12 cellular contexts compared by ENCODE assay signal in genomic region chr5:127839496-127840197, GRCh38.
DNase-seq lines count a peak whose midpoint lies in the region; ATAC-seq and TF ChIP-seq lines count a peak whose summit lies in the region.
"Had no signal": no experiment of that assay in that cellular context is flagged by ENCODE, and none has a peak within 500 bp of the region (broad histone marks: within the 10 kb centered on the region; RNA-seq: fewer than 3 reads in every experiment).

No MANE protein-coding gene starts in this region.

- H3K27me3 Mint-ChIP-seq in activated CD4-positive, alpha-beta T cell treated with anti-CD3 and anti-CD28 coated beads, Interleukin-2, amount 10 ng/mL, durations not matched to agents 24 days and 14 days, result peaks cover 3% of the 10 kb centered on the region
- H3K27me3 Mint-ChIP-seq: activated naive CD8-positive, alpha-beta T cell treated with anti-CD3 and anti-CD28 coated beads for 36 hours had no signal

- H3K4me3 Mint-ChIP-seq in activated CD4-positive, alpha-beta T cell treated with anti-CD3 and anti-CD28 coated beads, Interleukin-2, amount 10 ng/mL, durations not matched to agents 24 days and 14 days, result no peak overlapping the region
- H3K4me3 Mint-ChIP-seq: activated naive CD8-positive, alpha-beta T cell treated with anti-CD3 and anti-CD28 coated beads for 36 hours had no signal

- intact Hi-C loops in left lung (cut with DNase I) (no loop called here), spleen (cut with DNase I; ENCODE audit: low total_unique reads) (no loop called here)
- intact Hi-C loops in activated CD4-positive, alpha-beta T cell treated with anti-CD3 and anti-CD28 coated beads, Interleukin-2, amount 10 ng/mL, durations not matched to agents 24 days and 14 days (cut with micrococcal nuclease), result no loop called here

- ATAC-seq in GM18870 (IDR thresholded peaks at IDR 0.05; ENCODE audit: unreplicated experiment) (peak; percentile 49), GM21786 (IDR thresholded peaks at IDR 0.05; ENCODE audit: unreplicated experiment) (peak; percentile 38), HG03442 (IDR thresholded peaks at IDR 0.05; ENCODE audit: unreplicated experiment) (peak; percentile 55), left lung (peak; percentile 83)

- DNase-seq in left lung, result no peak
- DNase-seq in NCI-H345 (lab: John Stamatoyannopoulos, UW), result no peak
- no peak for DNase-seq in spleen
- no peak for DNase-seq in NCI-H2196 (lab: John Stamatoyannopoulos, UW; ENCODE audit: unreplicated experiment)
- no peak for DNase-seq in activated CD4-positive, alpha-beta T cell treated with anti-CD3 and anti-CD28 coated beads, Interleukin-2, amount 10 ng/mL, durations not matched to agents 24 days and 14 days
- DNase-seq: activated naive CD8-positive, alpha-beta T cell treated with anti-CD3 and anti-CD28 coated beads for 36 hours; DMS79 treated with DMSO at 0.1 percent for 48 hours; GOT3 had no signal

- H3K27me3 ChIP-seq in left lung, result no peaks in the 10 kb centered on the region
- no peaks in the 10 kb centered on the region for H3K27me3 ChIP-seq in spleen (replicated peaks in 1 of 7)

- no peak for TF ChIP-seq POLR2A in spleen (IDR thresholded peaks at IDR 0.05)

- no peak overlapping the region for H3K4me3 ChIP-seq in left lung
- H3K4me3 ChIP-seq in spleen, result no peak overlapping the region
- H3K4me3 ChIP-seq: thoracic aorta had no signal

- H3K4me1 Mint-ChIP-seq in activated CD4-positive, alpha-beta T cell treated with anti-CD3 and anti-CD28 coated beads, Interleukin-2, amount 10 ng/mL, durations not matched to agents 24 days and 14 days, result peaks cover 7% of the 10 kb centered on the region
- H3K4me1 Mint-ChIP-seq: activated naive CD8-positive, alpha-beta T cell treated with anti-CD3 and anti-CD28 coated beads for 36 hours had no signal

- H3K9me3 ChIP-seq in left lung, result peaks cover 0 to 2% of the 10 kb centered on the region in 2 donors
- peaks cover 0 to 4% (median 0%) of the 10 kb centered on the region in 8 donors for H3K9me3 ChIP-seq in spleen
- H3K9me3 ChIP-seq: thoracic aorta had no signal

- 28 to 69% (median 45%) methylated on average over 2 of the region's 2 CpGs for WGBS in spleen, 5 donors

- peak overlapping the region in 1 of 2 donors; percentile 33 for H3K27ac ChIP-seq in left lung
- no peak overlapping the region for H3K27ac ChIP-seq in spleen
- H3K27ac ChIP-seq: thoracic aorta had no signal

- peaks cover 0 to 13% of the 10 kb centered on the region in 2 donors for H3K4me1 ChIP-seq in left lung
- peaks cover 0 to 5% (median 0%) of the 10 kb centered on the region in 6 donors for H3K4me1 ChIP-seq in spleen

- no peak for TF ChIP-seq CTCF in left lung (IDR thresholded peaks at IDR 0.05)
- no peak for TF ChIP-seq CTCF in spleen (IDR thresholded peaks at IDR 0.05 in 8 of 11, conservative IDR thresholded peaks at IDR 0.05 in 3 of 11)

- H3K36me3 ChIP-seq in left lung (no peaks in the 10 kb centered on the region), spleen (no peaks in the 10 kb centered on the region)
- H3K36me3 ChIP-seq: thoracic aorta had no signal

- no peak overlapping the region for H3K27ac Mint-ChIP-seq in activated CD4-positive, alpha-beta T cell treated with anti-CD3 and anti-CD28 coated beads, Interleukin-2, amount 10 ng/mL, durations not matched to agents 24 days and 14 days
- H3K27ac Mint-ChIP-seq: activated naive CD8-positive, alpha-beta T cell treated with anti-CD3 and anti-CD28 coated beads for 36 hours had no signal

- H3K36me3 Mint-ChIP-seq in activated CD4-positive, alpha-beta T cell treated with anti-CD3 and anti-CD28 coated beads, Interleukin-2, amount 10 ng/mL, durations not matched to agents 24 days and 14 days (ENCODE audit: low read depth), result no peaks in the 10 kb centered on the region
- H3K36me3 Mint-ChIP-seq: activated naive CD8-positive, alpha-beta T cell treated with anti-CD3 and anti-CD28 coated beads for 36 hours had no signal

- H3K9me3 Mint-ChIP-seq in activated CD4-positive, alpha-beta T cell treated with anti-CD3 and anti-CD28 coated beads, Interleukin-2, amount 10 ng/mL, durations not matched to agents 24 days and 14 days, result peaks cover 5% of the 10 kb centered on the region
- H3K9me3 Mint-ChIP-seq: activated naive CD8-positive, alpha-beta T cell treated with anti-CD3 and anti-CD28 coated beads for 36 hours had no signal
